Comparison of ENCODE assay signal across 2 cellular contexts in genomic region chr6:24425091-24425490, GRCh38.
TF ChIP-seq lines count a peak whose summit lies in the region.

No MANE protein-coding gene starts in this region.

TF ChIP-seq in SK-N-SH treated with all-trans-retinoic acid at 6 μM for 48 hours, 23 proteins besides CTCF, POLR2A, EP300 and RAD21 (continued from another document):
- TF ChIP-seq CREB5 (CRISPR knock-in tag; IDR thresholded peaks at IDR 0.05; ENCODE audit: low read depth) (no peak), ISL1 (CRISPR knock-in tag; IDR thresholded peaks at IDR 0.05) (0 out of 2 replicates have a peak, but pooled peaks have one; percentile 16)
TF ChIP-seq in SK-N-SH treated with all-trans-retinoic acid at 6 μM for 48 hours: peak in this region for 1.

TF ChIP-seq in SK-N-SH, 30 proteins besides CTCF, POLR2A, EP300 and RAD21 (continued from another document):
- TF ChIP-seq RFX5 (IDR thresholded peaks at IDR 0.05; ENCODE audit: low read length) (no peak), EZH2phosphoT487 (IDR thresholded peaks at IDR 0.05; ENCODE audit: borderline replicate concordance, low read depth) (no peak), NRF1 (IDR thresholded peaks at IDR 0.05; ENCODE audit: low read depth, low read length) (no peak), MEF2A (IDR thresholded peaks at IDR 0.05; ENCODE audit: borderline replicate concordance, low read depth) (no peak), RCOR1 (IDR thresholded peaks at IDR 0.05; ENCODE audit: low read length) (no peak), ELF1 (IDR thresholded peaks at IDR 0.05) (no peak), NFIC (IDR thresholded peaks at IDR 0.05; ENCODE audit: borderline replicate concordance) (no peak), YY1 (IDR thresholded peaks at IDR 0.05; ENCODE audit: low read depth) (no peak), FOXJ3 (CRISPR knock-in tag; IDR thresholded peaks at IDR 0.05) (no peak), TCF12 (IDR thresholded peaks at IDR 0.05) (no peak), CHD2 (IDR thresholded peaks at IDR 0.05; ENCODE audit: low read length, partially characterized antibody) (no peak)
